8 cellular contexts compared by ENCODE assay signal in genomic region chr9:123225374-123225813, GRCh38. TPM values are rescaled to one million over a fixed set of nuclear protein-coding genes. Genes with fewer than 3 reads are reported as not detected.
A peak's percentile ranks its signal among the peaks of the same experiment; 100 is the strongest.
DNase-seq lines count a peak whose midpoint lies in the region; ATAC-seq, FAIRE-seq and TF ChIP-seq lines count a peak whose summit lies in the region.

No MANE protein-coding gene starts in this region.

- H3K27me3 Mint-ChIP-seq in Calu3 (ENCODE audit: unreplicated experiment) = no peaks in the 10 kb centered on the region

- H3K27me3 ChIP-seq in keratinocyte (ENCODE audit: control insufficient read depth, extremely low read depth, insufficient read depth, low read length) = no peaks in the 10 kb centered on the region

- H3K27ac ChIP-seq in keratinocyte (ENCODE audit: control insufficient read depth, insufficient read depth, low read length) = peak overlapping the region; percentile 50

- H3K36me3 Mint-ChIP-seq in Calu3 (ENCODE audit: insufficient read depth, unreplicated experiment) = no peaks in the 10 kb centered on the region

- dilution Hi-C loops in keratinocyte (cut with MboI; ENCODE audit: extremely low pct_ligation_motif_present, low sequenced_read_pairs) = no loop called here

- no peak overlapping the region for H3K4me3 ChIP-seq in keratinocyte (ENCODE audit: control insufficient read depth in 2 of 3, extremely low read depth in 1 of 3, insufficient read depth in 2 of 3, low read depth in 1 of 3, low read length in 3 of 3)

- no peak for TF ChIP-seq CTCF in Calu3 (IDR thresholded peaks at IDR 0.05; ENCODE audit: unreplicated experiment)
- peak; percentile 66 to 77 (median 74) for TF ChIP-seq CTCF in keratinocyte (optimal IDR thresholded peaks at IDR 0.05 in 1 of 3, IDR thresholded peaks at IDR 0.05 in 1 of 3, conservative IDR thresholded peaks at IDR 0.05 in 1 of 3; ENCODE audit: extremely low read depth in 1 of 3, insufficient read depth in 2 of 3, low read length in 3 of 3)

- no peak overlapping the region for H2AFZ ChIP-seq in keratinocyte (ENCODE audit: control insufficient read depth, low read length)

- CTCF ChIA-PET in Calu3 (lab: Charles Lee) = interaction anchor here (1.3 kb wide), 1 partner anchor 102 kb away, joined by 3 read pairs; no protein-coding TSS in a partner anchor

- no peaks in the 10 kb centered on the region for H4K20me1 ChIP-seq in keratinocyte (ENCODE audit: control insufficient read depth, extremely low read depth, insufficient read depth, low read length)

- FAIRE-seq in keratinocyte (lab: Jason Lieb, UNC) = peak; percentile 34

- H3K4me1 Mint-ChIP-seq in Calu3 (ENCODE audit: low read depth, unreplicated experiment) = peaks cover 22% of the 10 kb centered on the region

- ATAC-seq in GM19324 (IDR thresholded peaks at IDR 0.05; ENCODE audit: low FRiP score, unreplicated experiment) (peak; percentile 83), HG03342 (IDR thresholded peaks at IDR 0.05; ENCODE audit: unreplicated experiment) (peak; percentile 95)

- H3K9ac ChIP-seq in keratinocyte (ENCODE audit: control insufficient read depth, extremely low read depth, insufficient read depth, low read length) = peak overlapping the region; percentile 23

- H3K9me3 Mint-ChIP-seq in Calu3 (ENCODE audit: low read depth, unreplicated experiment) = no peaks in the 10 kb centered on the region

- DNase-seq in Calu3 (peak; percentile 27), SW480 (ENCODE audit: low spot score) (peak; percentile 22), amniotic epithelial cell (ENCODE audit: low read depth) (peak; percentile 75), keratinocyte (ENCODE audit: low read depth, low spot score) (peak; percentile 30), SHP77 treated with DMSO at 0.1 percent for 48 hours (lab: John Stamatoyannopoulos, UW) (no peak)
- peak; percentile 34 to 45 (median 45) for DNase-seq in stimulated activated CD4-positive, alpha-beta T cell treated with anti-CD3 and anti-CD28 coated beads, TNF-alpha, amount 100 ng/mL, for 24 hours (ENCODE audit: low read depth in 3 of 3)

- peak overlapping the region; percentile 30 for H3K27ac Mint-ChIP-seq in Calu3 (ENCODE audit: unreplicated experiment)

- no peaks in the 10 kb centered on the region for H3K9me1 ChIP-seq in keratinocyte (ENCODE audit: control insufficient read depth, extremely low read depth, insufficient read depth, low read length)

- H3K36me3 ChIP-seq in keratinocyte (ENCODE audit: control insufficient read depth in 2 of 2, extremely low read depth in 1 of 2, insufficient read depth in 2 of 2, low read length in 2 of 2) = no peaks in the 10 kb centered on the region

- H3K4me2 ChIP-seq in keratinocyte (ENCODE audit: control insufficient read depth, extremely low read depth, insufficient read depth, low read depth, low read length) = peak overlapping the region; percentile 0

- intact Hi-C loops in Calu3 (cut with micrococcal nuclease; ENCODE audit: unreplicated experiment) = no loop called here

- H3K9me3 ChIP-seq in keratinocyte (ENCODE audit: control insufficient read depth, low read depth, low read length) = no peaks in the 10 kb centered on the region

- H3K4me1 ChIP-seq in keratinocyte (ENCODE audit: control insufficient read depth, extremely low read depth, insufficient read depth, low read length) = peaks cover 11% of the 10 kb centered on the region

- peak overlapping the region; percentile 21 for H3K4me3 Mint-ChIP-seq in Calu3 (ENCODE audit: low read depth, unreplicated experiment)

- no TSS peak for BruUV-seq in Calu3 (replicated peaks; lab: Mats Ljungman, UMichigan)

- no peaks in the 10 kb centered on the region for H3K79me2 ChIP-seq in keratinocyte (ENCODE audit: control insufficient read depth, insufficient read depth, low read length)

RNA-seq across cellular contexts. Expression of gene STRBP, which starts 43.0 kb away (rescaled TPM):
- 23.3 and 27.3 TPM in 2 replicates for total RNA-seq in Calu3 (2022)
- 7.4 to 11.3 TPM (median 7.5 TPM) in 3 replicates for polyA plus RNA-seq in keratinocyte
- 36.2 TPM for polyA plus RNA-seq in keratinocyte (2011; ENCODE audit: low read depth)
- polyA plus RNA-seq in keratinocyte (2011; cell fraction: cytosol; rRNA removed) = 7.3 and 12.9 TPM in 2 replicates
- 8.1 and 8.5 TPM in 2 replicates for polyA plus RNA-seq in keratinocyte (2011; cell fraction: nucleus; rRNA removed)
- 9.7 and 14.2 TPM in 2 replicates for polyA plus RNA-seq in keratinocyte (2012; ENCODE audit: low replicate concordance)
- 5.8 to 7.6 TPM (median 6.9 TPM) in 3 replicates for polyA minus RNA-seq in keratinocyte
- 11.1 TPM for polyA minus RNA-seq in keratinocyte (2011; cell fraction: cytosol; rRNA and poly(A)+ RNA removed)
- polyA minus RNA-seq in keratinocyte (2011; cell fraction: nucleus; rRNA and poly(A)+ RNA removed) = 4.6 and 5.7 TPM in 2 replicates
